13 cellular contexts compared by ENCODE assay signal in the genomic region with DNA sequence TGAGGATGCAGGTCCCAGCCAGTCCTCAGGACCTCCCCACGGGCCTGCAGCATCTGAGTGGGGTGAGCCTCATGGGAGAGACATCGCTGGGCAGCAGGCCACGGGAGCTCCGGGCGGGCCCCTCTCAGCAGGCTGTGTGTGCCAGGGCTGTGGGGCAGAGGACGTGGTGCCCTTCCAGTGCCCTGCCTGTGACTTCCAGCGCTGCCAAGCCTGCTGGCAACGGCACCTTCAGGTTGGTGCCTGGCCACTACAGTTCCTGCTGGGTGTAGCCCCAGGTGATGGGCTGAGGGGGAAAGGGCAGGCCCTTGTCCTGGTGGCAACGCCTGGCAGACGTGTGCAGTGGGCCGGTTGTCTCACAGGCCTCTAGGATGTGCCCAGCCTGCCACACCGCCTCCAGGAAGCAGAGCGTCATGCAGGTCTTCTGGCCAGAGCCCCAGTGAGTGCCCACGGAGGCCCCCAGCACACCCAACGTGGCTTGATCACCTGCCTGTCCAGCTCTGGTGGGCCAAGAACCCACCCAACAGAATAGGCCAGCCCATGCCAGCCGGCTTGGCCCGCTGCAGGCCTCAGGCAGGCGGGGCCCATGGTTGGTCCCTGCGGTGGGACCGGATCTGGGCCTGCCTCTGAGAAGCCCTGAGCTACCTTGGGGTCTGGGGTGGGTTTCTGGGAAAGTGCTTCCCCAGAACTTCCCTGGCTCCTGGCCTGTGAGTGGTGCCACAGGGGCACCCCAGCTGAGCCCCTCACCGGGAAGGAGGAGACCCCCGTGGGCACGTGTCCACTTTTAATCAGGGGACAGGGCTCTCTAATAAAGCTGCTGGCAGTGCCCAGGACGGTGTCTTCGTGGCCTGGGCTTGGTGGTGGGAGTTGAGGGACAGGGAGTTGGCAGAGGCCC. TPM values are rescaled to one million over a fixed set of nuclear protein-coding genes. Genes with fewer than 3 reads are reported as not detected.
DNase-seq lines count a peak whose midpoint lies in the region; ATAC-seq, FAIRE-seq and TF ChIP-seq lines count a peak whose summit lies in the region.
"Had no signal": no experiment of that assay in that cellular context is flagged by ENCODE, and none has a peak within 500 bp of the region (broad histone marks: within the 10 kb centered on the region; RNA-seq: fewer than 3 reads in every experiment).

No MANE protein-coding gene starts in this region.

- H3K4me1 ChIP-seq in mammary epithelial cell (ENCODE audit: insufficient read depth, low read length) (peaks cover 75% of the 10 kb centered on the region), keratinocyte (ENCODE audit: control insufficient read depth, extremely low read depth, insufficient read depth, low read length) (peaks cover 57% of the 10 kb centered on the region), uterus (peaks cover 0 to 8% of the 10 kb centered on the region in 2 donors)

- H3K9ac ChIP-seq in mammary epithelial cell (ENCODE audit: insufficient read depth, low read length) (no peak overlapping the region), keratinocyte (ENCODE audit: control insufficient read depth, extremely low read depth, insufficient read depth, low read length) (peak overlapping the region; percentile 44)

- H3K27ac ChIP-seq in mammary epithelial cell (ENCODE audit: insufficient read depth, low read depth, low read length) (no peak overlapping the region), keratinocyte (ENCODE audit: control insufficient read depth, insufficient read depth, low read length) (peak overlapping the region; percentile 56), uterus (no peak overlapping the region)
- H3K27ac ChIP-seq: PC-9 had no signal

- DNase-seq in activated naive CD8-positive, alpha-beta T cell treated with anti-CD3 and anti-CD28 coated beads, Interleukin-2, amount 50 U/mL, for 24 hours, result no peak
- DNase-seq in mammary epithelial cell (no peak), keratinocyte (ENCODE audit: low read depth, low spot score) (no peak), uterus (peak; percentile 16 to 25), DMS153 (lab: John Stamatoyannopoulos, UW) (no peak)
- DNase-seq: activated T-cell treated with anti-CD3 and anti-CD28 coated beads, Interleukin-2, amount 50 U/mL, for 4 hours; NCI-H2171 treated with DMSO at 0.1 percent for 48 hours; stimulated activated CD4-positive, alpha-beta T cell treated with anti-CD3 and anti-CD28 coated beads, Interleukin-4, amount 100 ng/mL, for 4 hours had no signal

- TF ChIP-seq POLR2A in uterus (IDR thresholded peaks at IDR 0.05), result no peak

- H2AFZ ChIP-seq in mammary epithelial cell (ENCODE audit: low read depth, low read length), result no peak overlapping the region
- H2AFZ ChIP-seq in keratinocyte (ENCODE audit: control insufficient read depth, low read length), result no peak overlapping the region
- H2AFZ ChIP-seq: PC-9 had no signal

- H3K4me3 Mint-ChIP-seq in activated naive CD8-positive, alpha-beta T cell, result peak overlapping the region; percentile 52
- no peak overlapping the region for H3K4me3 Mint-ChIP-seq in activated naive CD8-positive, alpha-beta T cell treated with anti-CD3 and anti-CD28 coated beads, Interleukin-2, amount 50 U/mL, for 24 hours

- CTCF ChIA-PET in mammary epithelial cell (lab: Charles Lee; ENCODE audit: low non-redundant PET), result no interaction called here

- H3K4me1 Mint-ChIP-seq in activated naive CD8-positive, alpha-beta T cell (ENCODE audit: low read depth), result peaks cover 18% of the 10 kb centered on the region
- H3K4me1 Mint-ChIP-seq in activated naive CD8-positive, alpha-beta T cell treated with anti-CD3 and anti-CD28 coated beads, Interleukin-2, amount 50 U/mL, for 24 hours, result peaks cover 35% of the 10 kb centered on the region

- H3K4me2 ChIP-seq in mammary epithelial cell (ENCODE audit: insufficient read depth, low read depth, low read length), result peak overlapping the region; percentile 95
- peak overlapping the region; percentile 56 for H3K4me2 ChIP-seq in keratinocyte (ENCODE audit: control insufficient read depth, extremely low read depth, insufficient read depth, low read depth, low read length)
- H3K4me2 ChIP-seq: PC-9 had no signal

- H3K9me1 ChIP-seq in keratinocyte (ENCODE audit: control insufficient read depth, extremely low read depth, insufficient read depth, low read length), result no peaks in the 10 kb centered on the region

- no peaks in the 10 kb centered on the region for H4K20me1 ChIP-seq in mammary epithelial cell (ENCODE audit: insufficient read depth, low read length)
- no peaks in the 10 kb centered on the region for H4K20me1 ChIP-seq in keratinocyte (ENCODE audit: control insufficient read depth, extremely low read depth, insufficient read depth, low read length)

- H3K36me3 ChIP-seq in mammary epithelial cell (ENCODE audit: insufficient read depth, low read length), result peaks cover 2% of the 10 kb centered on the region
- H3K36me3 ChIP-seq in keratinocyte (ENCODE audit: control insufficient read depth in 2 of 2, extremely low read depth in 1 of 2, insufficient read depth in 2 of 2, low read length in 2 of 2), result peaks cover 1 to 8% of the 10 kb centered on the region in 2 experiments
- no peaks in the 10 kb centered on the region for H3K36me3 ChIP-seq in uterus

- no peaks in the 10 kb centered on the region for H3K27me3 ChIP-seq in mammary epithelial cell (ENCODE audit: insufficient read depth, low read length)
- H3K27me3 ChIP-seq in keratinocyte (ENCODE audit: control insufficient read depth, extremely low read depth, insufficient read depth, low read length), result no peaks in the 10 kb centered on the region
- no peaks in the 10 kb centered on the region for H3K27me3 ChIP-seq in uterus

- H3K27ac Mint-ChIP-seq in activated naive CD8-positive, alpha-beta T cell, result peak overlapping the region; percentile 61
- H3K27ac Mint-ChIP-seq in activated naive CD8-positive, alpha-beta T cell treated with anti-CD3 and anti-CD28 coated beads, Interleukin-2, amount 50 U/mL, for 24 hours, result no peak overlapping the region

- H3K4me3 ChIP-seq in mammary epithelial cell (replicated peaks in 1 of 3; ENCODE audit: insufficient read depth in 1 of 3, low read depth in 2 of 3, low read length in 3 of 3) (peak overlapping the region in 1 of 3 experiments; percentile 72), keratinocyte (ENCODE audit: control insufficient read depth in 2 of 3, extremely low read depth in 1 of 3, insufficient read depth in 2 of 3, low read depth in 1 of 3, low read length in 3 of 3) (peak overlapping the region in 1 of 3 experiments; percentile 43), uterus (no peak overlapping the region)
- H3K4me3 ChIP-seq: PC-9 had no signal

- ATAC-seq in activated naive CD8-positive, alpha-beta T cell treated with anti-CD3 and anti-CD28 coated beads, Interleukin-2, amount 50 U/mL, for 24 hours, result no peak
- ATAC-seq in HG03378 (IDR thresholded peaks at IDR 0.05; ENCODE audit: unreplicated experiment) (no peak), GM19023 (IDR thresholded peaks at IDR 0.05; ENCODE audit: unreplicated experiment) (no peak)

- no peaks in the 10 kb centered on the region for H3K9me3 ChIP-seq in mammary epithelial cell (replicated peaks; ENCODE audit: insufficient read depth, low read length)
- H3K9me3 ChIP-seq in keratinocyte (ENCODE audit: control insufficient read depth, low read depth, low read length), result no peaks in the 10 kb centered on the region
- no peaks in the 10 kb centered on the region for H3K9me3 ChIP-seq in uterus

- no peak for FAIRE-seq in keratinocyte (lab: Jason Lieb, UNC)
- FAIRE-seq: G401.6 had no signal

- no peaks in the 10 kb centered on the region for H3K9me3 Mint-ChIP-seq in activated naive CD8-positive, alpha-beta T cell (ENCODE audit: low read depth)
- H3K9me3 Mint-ChIP-seq in activated naive CD8-positive, alpha-beta T cell treated with anti-CD3 and anti-CD28 coated beads, Interleukin-2, amount 50 U/mL, for 24 hours, result no peaks in the 10 kb centered on the region
- H3K9me3 Mint-ChIP-seq: activated T-cell treated with anti-CD3 and anti-CD28 coated beads, Interleukin-2, amount 50 U/mL, for 4 hours had no signal

- in situ Hi-C loops in mammary epithelial cell (cut with MboI; ENCODE audit: low sequenced_read_pairs in 2 of 2), result no loop called here

- dilution Hi-C loops in mammary epithelial cell (cut with HindIII; ENCODE audit: low sequenced_read_pairs) (loop anchor here (5.0 kb wide), 1 partner anchor 83 kb away; no protein-coding TSS in a partner anchor), keratinocyte (cut with MboI; ENCODE audit: extremely low pct_ligation_motif_present, low sequenced_read_pairs) (no loop called here)

- H3K27me3 Mint-ChIP-seq in activated naive CD8-positive, alpha-beta T cell, result no peaks in the 10 kb centered on the region
- peaks cover 3% of the 10 kb centered on the region for H3K27me3 Mint-ChIP-seq in activated naive CD8-positive, alpha-beta T cell treated with anti-CD3 and anti-CD28 coated beads, Interleukin-2, amount 50 U/mL, for 24 hours

- no peaks in the 10 kb centered on the region for H3K36me3 Mint-ChIP-seq in activated naive CD8-positive, alpha-beta T cell
- H3K36me3 Mint-ChIP-seq in activated naive CD8-positive, alpha-beta T cell treated with anti-CD3 and anti-CD28 coated beads, Interleukin-2, amount 50 U/mL, for 24 hours (ENCODE audit: low read depth), result peaks cover 7% of the 10 kb centered on the region

- TF ChIP-seq CTCF in mammary epithelial cell (conservative IDR thresholded peaks at IDR 0.05 in 1 of 2, IDR thresholded peaks at IDR 0.05 in 1 of 2; ENCODE audit: extremely low read depth in 1 of 2, insufficient read depth in 1 of 2, low read depth in 1 of 2, low read length in 2 of 2), result no peak
- TF ChIP-seq CTCF in keratinocyte (optimal IDR thresholded peaks at IDR 0.05 in 1 of 3, IDR thresholded peaks at IDR 0.05 in 1 of 3, conservative IDR thresholded peaks at IDR 0.05 in 1 of 3; ENCODE audit: extremely low read depth in 1 of 3, insufficient read depth in 2 of 3, low read length in 3 of 3), result no peak
- no peak for TF ChIP-seq CTCF in uterus (IDR thresholded peaks at IDR 0.05)

- WGBS in mammary epithelial cell (ENCODE audit: low coverage, missing lambda C conversion rate), result 36% methylated on average over 14 of the region's 25 CpGs

- H3K79me2 ChIP-seq in mammary epithelial cell (ENCODE audit: insufficient read depth, low read length), result peaks cover 25% of the 10 kb centered on the region
- peaks cover 16% of the 10 kb centered on the region for H3K79me2 ChIP-seq in keratinocyte (ENCODE audit: control insufficient read depth, insufficient read depth, low read length)

- no TSS peak for BruUV-seq in mammary epithelial cell (replicated peaks; lab: Mats Ljungman, UMichigan)

- intact Hi-C loops in mammary epithelial cell (cut with micrococcal nuclease) (loop anchor here (1.0 to 5.0 kb wide), 5 partner anchors 37 to 169 kb away; a partner anchor contains a TSS), uterus (cut with DNase I; ENCODE audit: low total_unique reads) (no loop called here)

RNA-seq across cellular contexts. Expression of a gene that starts 0.8 kb away (rescaled TPM):
- total RNA-seq in mammary epithelial cell (10 to 100 TPM in 1 of 2 donors, 1 to 10 TPM in 1; 8.3 to 76.5 TPM), uterus (1 to 10 TPM in 1 of 4 donors, under 1 TPM in 1, not detected in 2; 0.83 to 4.1 TPM)
- polyA plus RNA-seq in mammary epithelial cell (461 TPM), keratinocyte (51.9 to 151 TPM (median 58.1 TPM) in 3 replicates)
- polyA minus RNA-seq in mammary epithelial cell (35.7 TPM), keratinocyte (16.6 to 69.8 TPM (median 21.5 TPM) in 3 replicates)
- polyA plus RNA-seq in keratinocyte (2011; ENCODE audit: low read depth), result not detected
- 22.8 and 142 TPM in 2 replicates for polyA plus RNA-seq in keratinocyte (2011; cell fraction: cytosol; rRNA removed)
- 36.9 and 60.1 TPM in 2 replicates for polyA plus RNA-seq in keratinocyte (2011; cell fraction: nucleus; rRNA removed)
- 0.62 and 194 TPM in 2 replicates for polyA plus RNA-seq in keratinocyte (2012; ENCODE audit: low replicate concordance)
- polyA minus RNA-seq in keratinocyte (2011; cell fraction: cytosol; rRNA and poly(A)+ RNA removed), result 176 TPM
- 25.7 and 29.0 TPM in 2 replicates for polyA minus RNA-seq in keratinocyte (2011; cell fraction: nucleus; rRNA and poly(A)+ RNA removed)
- total RNA-seq: PC-9 had no signal

RNA-seq across cellular contexts. Expression of a gene that starts 12.1 kb away (rescaled TPM):
- total RNA-seq in mammary epithelial cell, result 10 to 100 TPM; 28.8 to 61.1 TPM
- polyA plus RNA-seq in mammary epithelial cell, result 35.9 TPM
- 31.2 TPM for polyA minus RNA-seq in mammary epithelial cell
- 29.7 to 37.4 TPM (median 30.4 TPM) in 3 replicates for polyA plus RNA-seq in keratinocyte
- 20.9 TPM for polyA plus RNA-seq in keratinocyte (2011; ENCODE audit: low read depth)
- polyA plus RNA-seq in keratinocyte (2011; cell fraction: cytosol; rRNA removed), result 15.8 and 25.3 TPM in 2 replicates
- polyA plus RNA-seq in keratinocyte (2011; cell fraction: nucleus; rRNA removed), result 46.0 and 47.3 TPM in 2 replicates
- polyA plus RNA-seq in keratinocyte (2012; ENCODE audit: low replicate concordance), result 18.3 and 33.6 TPM in 2 replicates
- polyA minus RNA-seq in keratinocyte, result 12.5 to 46.9 TPM (median 15.5 TPM) in 3 replicates
- 21.1 TPM for polyA minus RNA-seq in keratinocyte (2011; cell fraction: cytosol; rRNA and poly(A)+ RNA removed)
- 14.7 and 14.8 TPM in 2 replicates for polyA minus RNA-seq in keratinocyte (2011; cell fraction: nucleus; rRNA and poly(A)+ RNA removed)
- total RNA-seq in uterus, result 10 to 100 TPM; 26.1 to 59.8 (median 33.5) TPM

RNA-seq across cellular contexts. Expression of a gene that starts 12.2 kb away (rescaled TPM):
- 10 to 100 TPM; 11.8 to 20.9 TPM for total RNA-seq in mammary epithelial cell
- polyA plus RNA-seq in mammary epithelial cell, result 13.2 TPM
- 6.8 TPM for polyA minus RNA-seq in mammary epithelial cell
- 7.8 to 13.5 TPM (median 12.2 TPM) in 3 replicates for polyA plus RNA-seq in keratinocyte
- polyA plus RNA-seq in keratinocyte (2011; ENCODE audit: low read depth), result 6.3 TPM
- polyA plus RNA-seq in keratinocyte (2011; cell fraction: cytosol; rRNA removed), result 3.9 and 8.9 TPM in 2 replicates
- polyA plus RNA-seq in keratinocyte (2011; cell fraction: nucleus; rRNA removed), result 24.4 and 29.3 TPM in 2 replicates
- 9.7 and 18.1 TPM in 2 replicates for polyA plus RNA-seq in keratinocyte (2012; ENCODE audit: low replicate concordance)
- 6.9 to 20.2 TPM (median 9.2 TPM) in 3 replicates for polyA minus RNA-seq in keratinocyte
- polyA minus RNA-seq in keratinocyte (2011; cell fraction: cytosol; rRNA and poly(A)+ RNA removed), result 8.8 TPM
- 6.9 and 9.7 TPM in 2 replicates for polyA minus RNA-seq in keratinocyte (2011; cell fraction: nucleus; rRNA and poly(A)+ RNA removed)
- total RNA-seq in uterus, result 10 to 100 TPM in 3 of 4 donors, 1 to 10 TPM in 1; 1.5 to 37.9 (median 15.3) TPM

RNA-seq across cellular contexts. Expression of a gene that starts 37.6 kb away (rescaled TPM):
- total RNA-seq in mammary epithelial cell, result 10 to 100 TPM in 1 of 2 donors, 1 to 10 TPM in 1; 8.0 to 32.5 TPM
- 11.5 TPM for polyA plus RNA-seq in mammary epithelial cell
- 87.4 TPM for polyA minus RNA-seq in mammary epithelial cell
- polyA plus RNA-seq in keratinocyte, result 7.7 to 12.4 TPM (median 11.2 TPM) in 3 replicates
- 7.8 TPM for polyA plus RNA-seq in keratinocyte (2011; ENCODE audit: low read depth)
- 4.5 and 4.8 TPM in 2 replicates for polyA plus RNA-seq in keratinocyte (2011; cell fraction: cytosol; rRNA removed)
- 31.9 and 39.3 TPM in 2 replicates for polyA plus RNA-seq in keratinocyte (2011; cell fraction: nucleus; rRNA removed)
- polyA plus RNA-seq in keratinocyte (2012; ENCODE audit: low replicate concordance), result 3.2 and 9.4 TPM in 2 replicates
- 22.4 to 33.4 TPM (median 26.1 TPM) in 3 replicates for polyA minus RNA-seq in keratinocyte
- 11.3 TPM for polyA minus RNA-seq in keratinocyte (2011; cell fraction: cytosol; rRNA and poly(A)+ RNA removed)
- 13.1 and 25.1 TPM in 2 replicates for polyA minus RNA-seq in keratinocyte (2011; cell fraction: nucleus; rRNA and poly(A)+ RNA removed)
- total RNA-seq in uterus, result 10 to 100 TPM; 17.4 to 56.5 (median 26.6) TPM

RNA-seq across cellular contexts. Expression of a gene that starts 40.8 kb away (rescaled TPM):
- total RNA-seq in mammary epithelial cell (1 to 10 TPM; 2.7 to 8.1 TPM), uterus (10 to 100 TPM in 1 of 4 donors, 1 to 10 TPM in 3; 2.6 to 10.5 (median 8.4) TPM)
- polyA plus RNA-seq in mammary epithelial cell (2.0 TPM), keratinocyte (0.60 to 3.5 TPM (median 0.75 TPM) in 3 replicates)
- polyA minus RNA-seq in mammary epithelial cell (not detected), keratinocyte (0.45 to 0.59 TPM (median 0.52 TPM) in 3 replicates)
- 0.29 TPM for polyA plus RNA-seq in keratinocyte (2011; ENCODE audit: low read depth)
- 0.13 and 1.2 TPM in 2 replicates for polyA plus RNA-seq in keratinocyte (2011; cell fraction: cytosol; rRNA removed)
- 9.4 and 13.5 TPM in 2 replicates for polyA plus RNA-seq in keratinocyte (2011; cell fraction: nucleus; rRNA removed)
- 1.5 TPM in 2 replicates for polyA plus RNA-seq in keratinocyte (2012; ENCODE audit: low replicate concordance)
- polyA minus RNA-seq in keratinocyte (2011; cell fraction: cytosol; rRNA and poly(A)+ RNA removed), result not detected
- 3.3 and 6.1 TPM in 2 replicates for polyA minus RNA-seq in keratinocyte (2011; cell fraction: nucleus; rRNA and poly(A)+ RNA removed)

Comparison
In these comparisons a context has a peak if more than half of its experiments do, and no peak if none do; other contexts are left out.
1. DNase-seq: peak in uterus (2 of 2); none in activated naive CD8-positive, alpha-beta T cell treated with anti-CD3 and anti-CD28 coated beads, Interleukin-2, amount 50 U/mL, for 24 hours (single experiment), mammary epithelial cell (single experiment), keratinocyte (single experiment) and DMS153 (single experiment).